In genomic region chr1:72985024-72985423, GRCh38 we compare ENCODE assay signal across 5 cellular contexts.
DNase-seq lines count a peak whose midpoint lies in the region; ATAC-seq and TF ChIP-seq lines count a peak whose summit lies in the region.
"Not testable (repeated sequence)": the region's sequence is repeated elsewhere in the genome, so short reads cannot be mapped to it uniquely, and the experiment has no call there.

No MANE protein-coding gene starts in this region.

- H3K27ac Mint-ChIP-seq in WTC11: peak overlapping the region; percentile 95
- H3K27ac Mint-ChIP-seq in endodermal cell: peak overlapping the region; percentile 90

- not testable (repeated sequence) for TF ChIP-seq CTCF in WTC11 (IDR thresholded peaks at IDR 0.05); endodermal cell (conservative IDR thresholded peaks at IDR 0.05)

- H3K4me3 ChIP-seq in H7 (ENCODE audit: insufficient read depth, low read depth, low read length) (peak overlapping the region; percentile 45; the same call in 1 of the 2 replicates), HUES6 (ENCODE audit: low read depth, low read length) (peak overlapping the region; percentile 42)
- H3K4me3 ChIP-seq in endodermal cell (ENCODE audit: low read length): not testable (repeated sequence)

- not testable (repeated sequence) for H3K27me3 Mint-ChIP-seq in WTC11 (ENCODE audit: low read depth); endodermal cell (ENCODE audit: insufficient read depth)

- H3K4me1 Mint-ChIP-seq in WTC11: peaks cover 88% of the 10 kb centered on the region
- peaks cover 66% of the 10 kb centered on the region for H3K4me1 Mint-ChIP-seq in endodermal cell

- POLR2A ChIA-PET in WTC11 (lab: Charles Lee): not testable (repeated sequence)

- not testable (repeated sequence) for H3K9me3 ChIP-seq in ES-I3 (ENCODE audit: control insufficient read depth, insufficient read depth, low read length); HUES6 (ENCODE audit: control insufficient read depth, insufficient read depth, low read depth, low read length); endodermal cell (ENCODE audit: control insufficient read depth, low read length)

- 88 to 93% methylated on average over 3 to 10 of the region's 11 CpGs for whole genome bisulfite sequencing in endodermal cell (ENCODE audit: insufficient coverage in 1 of 2, insufficient read length in 1 of 2), 2 experiments

- not testable (repeated sequence) for H3K27me3 ChIP-seq in H7 (ENCODE audit: control insufficient read depth, insufficient read depth, low read length); HUES6 (ENCODE audit: control insufficient read depth, insufficient read depth, low read length); endodermal cell (ENCODE audit: control insufficient read depth, insufficient read depth, low read length, poor library complexity, severe bottlenecking)

- CTCF ChIA-PET in WTC11 (lab: Charles Lee): not testable (repeated sequence)

- H3K36me3 Mint-ChIP-seq in WTC11: peaks cover 34% of the 10 kb centered on the region
- H3K36me3 Mint-ChIP-seq in endodermal cell (ENCODE audit: low read depth): not testable (repeated sequence)

- DNase-seq in H7; WTC11 (ENCODE audit: low spot score): not testable (repeated sequence)
- DNase-seq in endodermal cell: peak; percentile 73

- ATAC-seq in WTC11: not testable (repeated sequence)

- peak overlapping the region; percentile 66 for H3K4me3 Mint-ChIP-seq in WTC11
- peak overlapping the region; percentile 65 for H3K4me3 Mint-ChIP-seq in endodermal cell

- H3K9ac ChIP-seq in ES-I3 (ENCODE audit: low read depth, low read length) (peak overlapping the region; percentile 63; the same call in 1 of the 2 replicates), HUES6 (ENCODE audit: low read length) (peak overlapping the region; percentile 91)
- not testable (repeated sequence) for H3K9ac ChIP-seq in endodermal cell (ENCODE audit: extremely low read depth, low read length, poor library complexity, severe bottlenecking)

- peaks cover 13% of the 10 kb centered on the region for H3K9me3 Mint-ChIP-seq in WTC11
- H3K9me3 Mint-ChIP-seq in endodermal cell: not testable (repeated sequence)

- H3K4me1 ChIP-seq in ES-I3 (ENCODE audit: insufficient read depth, low read length): peaks cover 18% of the 10 kb centered on the region
- peaks cover 26% of the 10 kb centered on the region for H3K4me1 ChIP-seq in HUES6 (ENCODE audit: control insufficient read depth, insufficient read depth, low read length)
- not testable (repeated sequence) for H3K4me1 ChIP-seq in endodermal cell (ENCODE audit: control insufficient read depth, insufficient read depth, low read length)

- H3K27ac ChIP-seq in HUES6 (ENCODE audit: low read depth, low read length): peak overlapping the region; percentile 96; the same call in 1 of the 2 replicates
- H3K27ac ChIP-seq in endodermal cell (ENCODE audit: low read depth, low read length): not testable (repeated sequence)

- not testable (repeated sequence) for H3K36me3 ChIP-seq in ES-I3 (ENCODE audit: insufficient read depth, low read length); H7 (replicated peaks; ENCODE audit: control insufficient read depth, insufficient read depth, low read length); endodermal cell (ENCODE audit: control insufficient read depth, insufficient read depth, low read length)
- peaks cover 16% of the 10 kb centered on the region; the same call in 1 of the 2 replicates for H3K36me3 ChIP-seq in HUES6 (ENCODE audit: control insufficient read depth, insufficient read depth, low read length)
